1 cellular context compared by ENCODE assay signal in the genomic region with DNA sequence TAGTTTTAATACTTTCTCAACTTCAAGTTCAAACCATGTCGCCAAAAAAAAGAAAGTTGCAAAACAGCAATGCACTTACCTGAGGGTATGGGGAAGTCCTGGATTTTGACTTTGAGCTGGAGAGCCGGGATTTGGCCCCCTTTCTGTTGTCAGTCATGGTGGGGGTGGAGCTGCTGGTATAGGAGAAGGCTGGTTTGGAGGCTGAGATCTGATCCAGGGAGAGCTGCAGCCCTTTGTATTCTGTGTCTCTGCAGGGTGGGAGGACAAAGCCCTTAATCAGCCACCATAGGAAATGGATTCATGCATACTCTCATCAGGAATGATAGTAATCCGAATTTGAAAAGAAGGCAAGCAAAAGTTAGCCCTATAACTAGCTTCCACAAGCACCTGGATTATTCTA.
A peak's percentile ranks its signal among the peaks of the same experiment; 100 is the strongest.
TF ChIP-seq lines count a peak whose summit lies in the region.

No MANE protein-coding gene starts in this region.

TF ChIP-seq in GM23338, 12 proteins besides CTCF, POLR2A, EP300 and RAD21:
- TF ChIP-seq ZNF462 (CRISPR knock-in tag; IDR thresholded peaks at IDR 0.05) = peak; percentile 76; the same call in 1 of the 2 replicates
- TF ChIP-seq EZH2phosphoT487 (IDR thresholded peaks at IDR 0.05; ENCODE audit: unreplicated experiment) = no peak
- peak; percentile 7; the same call in 1 of the 2 replicates for TF ChIP-seq CREB1 (CRISPR knock-in tag; IDR thresholded peaks at IDR 0.05; ENCODE audit: low read depth)
